1 cellular context compared by ENCODE assay signal in genomic region chr14:20458031-20458789, GRCh38.
TF ChIP-seq lines count a peak whose summit lies in the region.

No MANE protein-coding gene starts in this region.

TF ChIP-seq in H1, 55 proteins besides CTCF, POLR2A, EP300 and RAD21:
- TF ChIP-seq CREB1 (IDR thresholded peaks at IDR 0.05): no peak
- TF ChIP-seq TAF1 (IDR thresholded peaks at IDR 0.05; ENCODE audit: low read depth, low read length): 0 out of 2 replicates have a peak, but pooled peaks have one; percentile 15
- peak; percentile 87 for TF ChIP-seq POLR2AphosphoS5 (IDR thresholded peaks at IDR 0.05; ENCODE audit: low read depth, low read length)
- TF ChIP-seq ZNF274 (IDR thresholded peaks at IDR 0.05; ENCODE audit: borderline replicate concordance, extremely low read depth, low read length): no peak
- TF ChIP-seq TEAD4 (IDR thresholded peaks at IDR 0.05; ENCODE audit: low read depth, low read length): 0 out of 2 replicates have a peak, but pooled peaks have one; percentile 25
